ENCODE assay signal across 2 cellular contexts in genomic region chr2:85178154-85178553, GRCh38.
TF ChIP-seq lines count a peak whose summit lies in the region.

No MANE protein-coding gene starts in this region.

TF ChIP-seq in IMR-90, 13 proteins besides CTCF, POLR2A, EP300 and RAD21:
- TF ChIP-seq NFE2L2 (IDR thresholded peaks at IDR 0.05; ENCODE audit: low read depth, low read length) (no peak), BHLHE40 (IDR thresholded peaks at IDR 0.05; ENCODE audit: low read depth, low read length) (no peak), MXI1 (IDR thresholded peaks at IDR 0.05; ENCODE audit: borderline replicate concordance, low read depth, low read length) (no peak), FOS (IDR thresholded peaks at IDR 0.05; ENCODE audit: low read depth, low read length) (no peak), USF2 (IDR thresholded peaks at IDR 0.05; ENCODE audit: low read depth, low read length) (no peak), MAZ (IDR thresholded peaks at IDR 0.05; ENCODE audit: borderline replicate concordance, low read depth, low read length) (no peak), SMC3 (IDR thresholded peaks at IDR 0.05; ENCODE audit: low read depth, low read length) (no peak), MAFK (IDR thresholded peaks at IDR 0.05; ENCODE audit: low read depth, low read length) (no peak), ELK1 (IDR thresholded peaks at IDR 0.05; ENCODE audit: borderline replicate concordance, low read depth, low read length) (no peak), CEBPB (IDR thresholded peaks at IDR 0.05; ENCODE audit: low read depth, low read length) (no peak), RCOR1 (IDR thresholded peaks at IDR 0.05; ENCODE audit: insufficient replicate concordance, low read length) (no peak), CHD1 (IDR thresholded peaks at IDR 0.05; ENCODE audit: low read depth, low read length) (no peak), RFX5 (IDR thresholded peaks at IDR 0.05; ENCODE audit: low read depth, low read length) (no peak)

TF ChIP-seq in H1, 55 proteins besides CTCF, POLR2A, EP300 and RAD21:
- no peak for TF ChIP-seq HDAC6 (IDR thresholded peaks at IDR 0.05; ENCODE audit: low read depth, low read length)
- TF ChIP-seq CBX5 (IDR thresholded peaks at IDR 0.05; ENCODE audit: low read depth, low read length) = no peak
- TF ChIP-seq SIRT6 (IDR thresholded peaks at IDR 0.05; ENCODE audit: low read length) = no peak
- TF ChIP-seq MAFK (IDR thresholded peaks at IDR 0.05; ENCODE audit: low read depth, low read length) = no peak
- TF ChIP-seq SP4 (IDR thresholded peaks at IDR 0.05; ENCODE audit: low read length) = no peak
- no peak for TF ChIP-seq TAF1 (IDR thresholded peaks at IDR 0.05; ENCODE audit: low read depth, low read length)
- no peak for TF ChIP-seq ATF2 (IDR thresholded peaks at IDR 0.05; ENCODE audit: low read length)
- TF ChIP-seq BRCA1 (IDR thresholded peaks at IDR 0.05; ENCODE audit: low read depth, low read length) = no peak
- no peak for TF ChIP-seq TCF12 (IDR thresholded peaks at IDR 0.05; ENCODE audit: low read depth, low read length)
- TF ChIP-seq KDM5A (IDR thresholded peaks at IDR 0.05; ENCODE audit: low read length) = no peak
- no peak for TF ChIP-seq NANOG (IDR thresholded peaks at IDR 0.05; ENCODE audit: insufficient read depth, low read depth, low read length, poor library complexity, severe bottlenecking)
- no peak for TF ChIP-seq HDAC2 (IDR thresholded peaks at IDR 0.05; ENCODE audit: borderline replicate concordance in 1 of 2, low read depth in 2 of 2, low read length in 2 of 2)
- no peak for TF ChIP-seq SAP30 (IDR thresholded peaks at IDR 0.05; ENCODE audit: insufficient read depth, insufficient replicate concordance, low read length)
- no peak for TF ChIP-seq SUZ12 (IDR thresholded peaks at IDR 0.05; ENCODE audit: low read length)
TF ChIP-seq in H1: peak in this region for 0.
